ENCODE assay signal across 2 cellular contexts in genomic region chr17:51120357-51120738, GRCh38.
TF ChIP-seq lines count a peak whose summit lies in the region.

No MANE protein-coding gene starts in this region.

TF ChIP-seq in IMR-90, 13 proteins besides CTCF, POLR2A, EP300 and RAD21:
- TF ChIP-seq MXI1 (IDR thresholded peaks at IDR 0.05; ENCODE audit: borderline replicate concordance, low read depth, low read length) (0 out of 2 replicates have a peak, but pooled peaks have one; percentile 48), CHD1 (IDR thresholded peaks at IDR 0.05; ENCODE audit: low read depth, low read length) (no peak)

TF ChIP-seq in H1, 55 proteins besides CTCF, POLR2A, EP300 and RAD21:
- TF ChIP-seq SAP30 (IDR thresholded peaks at IDR 0.05; ENCODE audit: insufficient read depth, insufficient replicate concordance, low read length) (peak; percentile 1), PHF8 (conservative IDR thresholded peaks at IDR 0.05; ENCODE audit: low read depth, low read length) (peak; percentile 41; the same call in 1 of the 2 replicates), MAX (IDR thresholded peaks at IDR 0.05) (peak; percentile 9; the same call in 1 of the 2 replicates), ASH2L (IDR thresholded peaks at IDR 0.05; ENCODE audit: low read length) (peak; percentile 86), KDM4A (IDR thresholded peaks at IDR 0.05; ENCODE audit: low read depth, low read length, severe bottlenecking) (peak; percentile 67), RFX5 (IDR thresholded peaks at IDR 0.05; ENCODE audit: borderline replicate concordance, low read depth, low read length) (no peak)
